16 cellular contexts compared by ENCODE assay signal in genomic region chr13:40409278-40409677, GRCh38.
"Had no signal": no experiment of that assay in that cellular context is flagged by ENCODE, and none has a peak within 500 bp of the region (broad histone marks: within the 10 kb centered on the region; RNA-seq: fewer than 3 reads in every experiment).

No MANE protein-coding gene starts in this region.

- H3K27me3 ChIP-seq: ascending aorta, cardiac muscle cell, suprapubic skin had no signal

- H3K4me3 ChIP-seq: ascending aorta, cardiac muscle cell, suprapubic skin had no signal

- H3K27ac Mint-ChIP-seq: activated CD8-positive, alpha-beta memory T cell treated with anti-CD3 and anti-CD28 coated beads, Interleukin-2, amount 10 ng/mL, durations not matched to agents 7 days and 5 days; activated naive CD8-positive, alpha-beta T cell treated with anti-CD3 and anti-CD28 coated beads, Interleukin-2, amount 10 ng/mL, durations not matched to agents 7 days and 5 days; mesothelial cell of epicardium; T-helper 2 cell treated with Interferon-gamma antibody and Interleukin-4, amounts not matched to agents 5 μg/mL and 100 μg/mL, for 36 hours had no signal

- ATAC-seq: activated CD4-positive, CD25-positive, alpha-beta regulatory T cell treated with anti-CD3 and anti-CD28 coated beads, Interleukin-2, amount 50 U/mL, for 24 hours; activated CD8-positive, alpha-beta memory T cell treated with anti-CD3 and anti-CD28 coated beads, Interleukin-2, amount 10 ng/mL, durations not matched to agents 7 days and 5 days; activated T-cell treated with anti-CD3 and anti-CD28 coated beads, Interleukin-2, amount 50 U/mL, for 4 hours had no signal

- H3K4me3 Mint-ChIP-seq: activated CD8-positive, alpha-beta memory T cell treated with anti-CD3 and anti-CD28 coated beads, Interleukin-2, amount 10 ng/mL, durations not matched to agents 7 days and 5 days; activated naive CD8-positive, alpha-beta T cell treated with anti-CD3 and anti-CD28 coated beads, Interleukin-2, amount 10 ng/mL, durations not matched to agents 7 days and 5 days; activated T-cell treated with anti-CD3 and anti-CD28 coated beads, Interleukin-2, amount 50 U/mL, for 4 hours; mesothelial cell of epicardium; naive B cell; T-helper 2 cell treated with Interferon-gamma antibody and Interleukin-4, amounts not matched to agents 5 μg/mL and 100 μg/mL, for 36 hours had no signal

- H3K36me3 Mint-ChIP-seq: naive B cell had no signal

- H3K4me1 Mint-ChIP-seq: activated CD8-positive, alpha-beta memory T cell treated with anti-CD3 and anti-CD28 coated beads, Interleukin-2, amount 10 ng/mL, durations not matched to agents 7 days and 5 days; activated naive CD8-positive, alpha-beta T cell treated with anti-CD3 and anti-CD28 coated beads, Interleukin-2, amount 10 ng/mL, durations not matched to agents 7 days and 5 days had no signal

- H3K27ac ChIP-seq: ascending aorta, cardiac muscle cell, suprapubic skin had no signal

- DNase-seq: activated CD4-positive, alpha-beta T cell treated with anti-CD3 and anti-CD28 coated beads, Interleukin-2, amount 50 U/mL, for 48 hours; activated CD8-positive, alpha-beta memory T cell treated with anti-CD3 and anti-CD28 coated beads, Interleukin-2, amount 10 ng/mL, durations not matched to agents 7 days and 5 days; activated gamma-delta T cell treated with Interleukin-2 at 50 U/mL for 16 hours; activated naive CD8-positive, alpha-beta T cell treated with anti-CD3 and anti-CD28 coated beads, Interleukin-2, amount 10 ng/mL, durations not matched to agents 7 days and 5 days; activated T-cell treated with anti-CD3 and anti-CD28 coated beads, Interleukin-2, amount 50 U/mL, for 4 hours; kidney; naive B cell; stimulated activated CD4-positive, alpha-beta T cell treated with anti-CD3 and anti-CD28 coated beads, Interleukin-12 subunit alpha, Interleukin-12 subunit beta, amount 100 ng/mL, for 4 hours; stimulated activated naive CD4-positive, alpha-beta T cell treated with Interleukin-2 at 50 U/mL for 16 hours; SW 1271 had no signal

- H3K9me3 ChIP-seq: ascending aorta, suprapubic skin had no signal

- H3K27me3 Mint-ChIP-seq: activated CD8-positive, alpha-beta memory T cell treated with anti-CD3 and anti-CD28 coated beads, Interleukin-2, amount 10 ng/mL, durations not matched to agents 7 days and 5 days; activated naive CD8-positive, alpha-beta T cell treated with anti-CD3 and anti-CD28 coated beads, Interleukin-2, amount 10 ng/mL, durations not matched to agents 7 days and 5 days; naive B cell had no signal

- H3K4me1 ChIP-seq: ascending aorta, suprapubic skin had no signal

- H3K36me3 ChIP-seq: ascending aorta, cardiac muscle cell, suprapubic skin had no signal
